Comparison of ENCODE assay signal across 11 cellular contexts in the genomic region with DNA sequence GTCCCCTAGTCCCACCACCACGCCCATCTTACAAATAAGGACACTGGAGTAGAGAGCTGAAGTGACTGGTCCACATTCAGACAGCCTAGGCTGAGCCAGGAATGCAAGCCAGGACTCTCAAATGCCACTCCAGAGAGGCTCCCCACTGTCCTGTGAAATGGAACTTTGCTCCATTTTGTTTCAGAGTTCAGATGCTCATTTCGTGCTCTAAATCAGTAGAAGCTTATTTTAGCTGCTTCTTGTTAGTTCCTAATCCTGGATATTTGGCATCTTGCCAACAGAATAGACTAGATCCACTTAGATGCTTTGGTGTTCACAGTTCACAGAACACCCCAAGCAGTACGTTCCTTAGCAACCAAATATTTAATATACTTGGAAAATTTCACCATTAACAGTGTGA. TPM values are rescaled to one million over a fixed set of nuclear protein-coding genes. Genes with fewer than 3 reads are reported as not detected.
DNase-seq lines count a peak whose midpoint lies in the region; ATAC-seq and TF ChIP-seq lines count a peak whose summit lies in the region.
"Had no signal": no experiment of that assay in that cellular context is flagged by ENCODE, and none has a peak within 500 bp of the region (broad histone marks: within the 10 kb centered on the region; RNA-seq: fewer than 3 reads in every experiment).

No MANE protein-coding gene starts in this region.

- H2AFZ ChIP-seq in osteoblast (ENCODE audit: low read length) = no peak overlapping the region

- H3K4me2 ChIP-seq in osteoblast (ENCODE audit: insufficient read depth, low read length) = no peak overlapping the region

- no peak overlapping the region for H3K4me3 ChIP-seq in osteoblast (ENCODE audit: insufficient read depth, low read length)
- no peak overlapping the region for H3K4me3 ChIP-seq in CD4-positive, alpha-beta memory T cell (ENCODE audit: low read length in 2 of 2)
- H3K4me3 ChIP-seq: esophagus squamous epithelium had no signal

- no peak overlapping the region for H3K27ac ChIP-seq in osteoblast (ENCODE audit: low read depth, low read length)
- H3K27ac ChIP-seq in CD4-positive, alpha-beta memory T cell (ENCODE audit: low read depth, low read length) = no peak overlapping the region

- no peaks in the 10 kb centered on the region for H3K4me1 Mint-ChIP-seq in CD4-positive, alpha-beta memory T cell
- H3K4me1 Mint-ChIP-seq in CD14-positive monocyte = no peaks in the 10 kb centered on the region
- H3K4me1 Mint-ChIP-seq: activated naive CD4-positive, alpha-beta T cell treated with anti-CD3 and anti-CD28 coated beads, Interleukin-2, amount 10 ng/mL, durations not matched to agents 7 days and 5 days had no signal

- H3K27me3 ChIP-seq in osteoblast (ENCODE audit: insufficient read depth, low read length) = no peaks in the 10 kb centered on the region
- no peaks in the 10 kb centered on the region for H3K27me3 ChIP-seq in CD4-positive, alpha-beta memory T cell (ENCODE audit: insufficient read depth, low read length)
- H3K27me3 ChIP-seq: esophagus squamous epithelium had no signal

- no peaks in the 10 kb centered on the region for H3K4me1 ChIP-seq in osteoblast (ENCODE audit: insufficient read depth, low read length)
- H3K4me1 ChIP-seq in CD4-positive, alpha-beta memory T cell (ENCODE audit: insufficient read depth, low read length) = no peaks in the 10 kb centered on the region
- H3K4me1 ChIP-seq: esophagus squamous epithelium had no signal

- H3K27me3 Mint-ChIP-seq in CD4-positive, alpha-beta memory T cell = no peaks in the 10 kb centered on the region
- H3K27me3 Mint-ChIP-seq in CD14-positive monocyte (ENCODE audit: low read depth in 3 of 3) = peaks cover 0 to 2% (median under 1%) of the 10 kb centered on the region in 3 donors
- H3K27me3 Mint-ChIP-seq: activated naive CD4-positive, alpha-beta T cell treated with anti-CD3 and anti-CD28 coated beads, Interleukin-2, amount 10 ng/mL, durations not matched to agents 7 days and 5 days had no signal

- no peak overlapping the region for H3K4me3 Mint-ChIP-seq in CD4-positive, alpha-beta memory T cell
- H3K4me3 Mint-ChIP-seq in CD14-positive monocyte = no peak overlapping the region
- H3K4me3 Mint-ChIP-seq: activated naive CD4-positive, alpha-beta T cell treated with anti-CD3 and anti-CD28 coated beads, Interleukin-2, amount 10 ng/mL, durations not matched to agents 7 days and 5 days had no signal

- TF ChIP-seq CTCF in osteoblast (IDR thresholded peaks at IDR 0.05; ENCODE audit: extremely low read depth, low read depth, low read length) (no peak), CD14-positive monocyte (IDR thresholded peaks at IDR 0.05) (no peak)

- no peak for ATAC-seq in HG02798 (IDR thresholded peaks at IDR 0.05; ENCODE audit: poor library complexity, unreplicated experiment)

- H3K36me3 Mint-ChIP-seq in CD4-positive, alpha-beta memory T cell = peaks cover 31 to 49% of the 10 kb centered on the region in 2 donors
- peaks cover 45 to 51% of the 10 kb centered on the region in 2 donors for H3K36me3 Mint-ChIP-seq in CD14-positive monocyte

- no peaks in the 10 kb centered on the region for H3K9me3 Mint-ChIP-seq in CD4-positive, alpha-beta memory T cell
- H3K9me3 Mint-ChIP-seq in CD14-positive monocyte = peaks cover 0 to 3% (median 0%) of the 10 kb centered on the region in 7 donors
- H3K9me3 Mint-ChIP-seq: activated naive CD4-positive, alpha-beta T cell treated with anti-CD3 and anti-CD28 coated beads, Interleukin-2, amount 10 ng/mL, durations not matched to agents 7 days and 5 days had no signal

- no peaks in the 10 kb centered on the region for H3K9me3 ChIP-seq in osteoblast (ENCODE audit: low read depth, low read length)
- H3K9me3 ChIP-seq in CD4-positive, alpha-beta memory T cell (ENCODE audit: control insufficient read depth in 1 of 2, low read length in 2 of 2) = no peaks in the 10 kb centered on the region
- H3K9me3 ChIP-seq: esophagus squamous epithelium had no signal

- H3K27ac Mint-ChIP-seq in CD4-positive, alpha-beta memory T cell = no peak overlapping the region
- H3K27ac Mint-ChIP-seq in CD14-positive monocyte = no peak overlapping the region
- H3K27ac Mint-ChIP-seq: activated naive CD4-positive, alpha-beta T cell treated with anti-CD3 and anti-CD28 coated beads, Interleukin-2, amount 10 ng/mL, durations not matched to agents 7 days and 5 days had no signal

- peaks cover 22% of the 10 kb centered on the region for H3K36me3 ChIP-seq in osteoblast (ENCODE audit: insufficient read depth, low read length)
- H3K36me3 ChIP-seq in CD4-positive, alpha-beta memory T cell (ENCODE audit: insufficient read depth, low read length) = peaks cover 16% of the 10 kb centered on the region

- H3K79me2 ChIP-seq in osteoblast (ENCODE audit: insufficient read depth, low read length) = no peaks in the 10 kb centered on the region

- intact Hi-C loops in CD4-positive, alpha-beta memory T cell (cut with micrococcal nuclease) = no loop called here
- intact Hi-C loops in CD14-positive monocyte (cut with micrococcal nuclease) = no loop called here

- POLR2A ChIA-PET in CD4-positive, alpha-beta memory T cell (lab: Charles Lee; ENCODE audit: partially characterized antibody) = no interaction called here

- no peaks in the 10 kb centered on the region for H4K20me1 ChIP-seq in osteoblast (ENCODE audit: insufficient read depth, low read length)

- CTCF ChIA-PET in CD4-positive, alpha-beta memory T cell (lab: Charles Lee; ENCODE audit: partially characterized antibody) = no interaction called here

- peak; percentile 19 for DNase-seq in DMS79 treated with DMSO at 0.1 percent for 48 hours (lab: John Stamatoyannopoulos, UW)
- peak; percentile 95 for DNase-seq in NCI-H82 (lab: John Stamatoyannopoulos, UW)
- DNase-seq in fibroblast of the conjunctiva (ENCODE audit: low read depth) = peak; percentile 53
- DNase-seq in osteoblast (ENCODE audit: insufficient read length, low spot score, missing footprints) = peak; percentile 90
- DNase-seq in CD4-positive, alpha-beta memory T cell = no peak
- DNase-seq in CD14-positive monocyte (ENCODE audit: low spot score) = no peak
- DNase-seq in stimulated activated naive CD4-positive, alpha-beta T cell (lab: John Stamatoyannopoulos, UW) = no peak
- DNase-seq: activated naive CD4-positive, alpha-beta T cell treated with anti-CD3 and anti-CD28 coated beads, Interleukin-2, amount 10 ng/mL, durations not matched to agents 7 days and 5 days; EL; esophagus squamous epithelium had no signal

RNA-seq across cellular contexts. Expression of a gene that starts 7.4 kb away (rescaled TPM):
- total RNA-seq in osteoblast = not detected in 2 replicates
- under 1 TPM; 0.61 to 0.79 TPM for total RNA-seq in CD4-positive, alpha-beta memory T cell
- polyA plus RNA-seq in CD4-positive, alpha-beta memory T cell = not detected
- polyA plus RNA-seq in CD14-positive monocyte = not detected

RNA-seq across cellular contexts. Expression of a gene that starts 48.7 kb away (rescaled TPM):
- total RNA-seq in osteoblast = 24.5 and 25.0 TPM in 2 replicates
- 10 to 100 TPM; 56.3 to 57.8 TPM for total RNA-seq in CD4-positive, alpha-beta memory T cell
- 10 to 100 TPM in 1 of 2 donors, 1 to 10 TPM in 1; 9.8 to 11.4 TPM for polyA plus RNA-seq in CD4-positive, alpha-beta memory T cell
- polyA plus RNA-seq in CD14-positive monocyte = 1 to 10 TPM; 4.6 to 5.3 TPM

RNA-seq across cellular contexts. Expression of a gene that starts 54.8 kb away (rescaled TPM):
- total RNA-seq in osteoblast = 90.5 and 105 TPM in 2 replicates
- 10 to 100 TPM; 38.8 to 41.3 TPM for total RNA-seq in CD4-positive, alpha-beta memory T cell
- 10 to 100 TPM; 55.8 to 69.8 TPM for polyA plus RNA-seq in CD4-positive, alpha-beta memory T cell
- polyA plus RNA-seq in CD14-positive monocyte = 10 to 100 TPM; 39.8 to 42.3 TPM

RNA-seq across cellular contexts. Expression of a gene that starts 55.1 kb away (rescaled TPM):
- 25.9 and 26.8 TPM in 2 replicates for total RNA-seq in osteoblast
- 10 to 100 TPM; 35.4 to 40.7 TPM for total RNA-seq in CD4-positive, alpha-beta memory T cell
- polyA plus RNA-seq in CD4-positive, alpha-beta memory T cell = 100 to 1,000 TPM in 1 of 2 donors, 10 to 100 TPM in 1; 80.4 to 108 TPM
- polyA plus RNA-seq in CD14-positive monocyte = 10 to 100 TPM; 59.3 to 61.7 TPM

Comparison
In these comparisons a context has a peak if more than half of its experiments do, and no peak if none do; other contexts are left out.
1. DNase-seq: peak in DMS79 treated with DMSO at 0.1 percent for 48 hours (single experiment), NCI-H82 (single experiment), fibroblast of the conjunctiva (single experiment) and osteoblast (single experiment); none in CD4-positive, alpha-beta memory T cell (0 of 5), CD14-positive monocyte (single experiment) and stimulated activated naive CD4-positive, alpha-beta T cell (0 of 6).